ENCODE assay signal across 1 cellular context in the genomic region with DNA sequence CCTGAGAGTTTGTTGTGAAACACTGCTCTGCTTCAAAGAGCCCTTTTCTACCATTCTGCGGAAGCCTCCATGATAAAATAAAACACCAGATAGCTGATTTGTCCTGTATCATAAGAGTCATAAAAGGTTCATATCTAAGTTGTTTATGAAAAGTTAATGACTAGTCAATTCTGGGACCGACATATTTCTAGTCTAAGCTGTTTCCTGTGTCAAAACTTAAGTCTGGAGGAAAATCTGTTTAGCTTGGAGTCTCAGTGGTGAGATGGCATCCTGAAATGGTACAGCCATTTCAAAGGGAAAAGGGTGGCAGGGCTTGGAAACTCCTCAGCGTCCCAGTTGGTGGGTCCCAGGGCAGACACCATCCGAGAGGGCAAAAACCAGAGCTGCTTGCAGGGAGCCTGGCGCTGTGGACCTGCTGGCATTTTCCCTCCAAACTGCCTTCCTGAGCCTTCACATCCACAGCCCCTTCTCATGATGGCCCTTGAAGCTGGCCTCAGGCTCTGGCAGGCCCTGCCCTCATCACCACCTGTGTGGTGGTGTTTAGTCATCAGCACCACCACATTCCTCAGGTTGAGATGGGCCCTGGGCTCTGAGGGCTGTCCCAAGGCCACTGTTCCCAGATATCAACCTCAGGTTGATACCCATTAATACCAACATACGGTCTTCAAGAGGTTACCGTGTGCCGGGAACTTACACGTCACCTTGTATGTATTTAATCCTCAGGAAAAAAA.
TF ChIP-seq lines count a peak whose summit lies in the region.

No MANE protein-coding gene starts in this region.

TF ChIP-seq in HCT116, 20 proteins besides CTCF, POLR2A, EP300 and RAD21 (continued from another document):
- TF ChIP-seq, protein P1, sequence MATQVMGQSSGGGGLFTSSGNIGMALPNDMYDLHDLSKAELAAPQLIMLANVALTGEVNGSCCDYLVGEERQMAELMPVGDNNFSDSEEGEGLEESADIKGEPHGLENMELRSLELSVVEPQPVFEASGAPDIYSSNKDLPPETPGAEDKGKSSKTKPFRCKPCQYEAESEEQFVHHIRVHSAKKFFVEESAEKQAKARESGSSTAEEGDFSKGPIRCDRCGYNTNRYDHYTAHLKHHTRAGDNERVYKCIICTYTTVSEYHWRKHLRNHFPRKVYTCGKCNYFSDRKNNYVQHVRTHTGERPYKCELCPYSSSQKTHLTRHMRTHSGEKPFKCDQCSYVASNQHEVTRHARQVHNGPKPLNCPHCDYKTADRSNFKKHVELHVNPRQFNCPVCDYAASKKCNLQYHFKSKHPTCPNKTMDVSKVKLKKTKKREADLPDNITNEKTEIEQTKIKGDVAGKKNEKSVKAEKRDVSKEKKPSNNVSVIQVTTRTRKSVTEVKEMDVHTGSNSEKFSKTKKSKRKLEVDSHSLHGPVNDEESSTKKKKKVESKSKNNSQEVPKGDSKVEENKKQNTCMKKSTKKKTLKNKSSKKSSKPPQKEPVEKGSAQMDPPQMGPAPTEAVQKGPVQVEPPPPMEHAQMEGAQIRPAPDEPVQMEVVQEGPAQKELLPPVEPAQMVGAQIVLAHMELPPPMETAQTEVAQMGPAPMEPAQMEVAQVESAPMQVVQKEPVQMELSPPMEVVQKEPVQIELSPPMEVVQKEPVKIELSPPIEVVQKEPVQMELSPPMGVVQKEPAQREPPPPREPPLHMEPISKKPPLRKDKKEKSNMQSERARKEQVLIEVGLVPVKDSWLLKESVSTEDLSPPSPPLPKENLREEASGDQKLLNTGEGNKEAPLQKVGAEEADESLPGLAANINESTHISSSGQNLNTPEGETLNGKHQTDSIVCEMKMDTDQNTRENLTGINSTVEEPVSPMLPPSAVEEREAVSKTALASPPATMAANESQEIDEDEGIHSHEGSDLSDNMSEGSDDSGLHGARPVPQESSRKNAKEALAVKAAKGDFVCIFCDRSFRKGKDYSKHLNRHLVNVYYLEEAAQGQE (IDR thresholded peaks at IDR 0.05; ENCODE audit: low read depth): no peak
- TF ChIP-seq EGR1 (IDR thresholded peaks at IDR 0.05; ENCODE audit: low read depth) (no peak), EZH2phosphoT487 (IDR thresholded peaks at IDR 0.05; ENCODE audit: borderline replicate concordance) (no peak), ZNF274 (IDR thresholded peaks at IDR 0.05; ENCODE audit: low read depth, low read length) (no peak), YY1 (IDR thresholded peaks at IDR 0.05; ENCODE audit: extremely low read depth, insufficient replicate concordance, low read depth, low read length) (no peak), ELF1 (IDR thresholded peaks at IDR 0.05; ENCODE audit: borderline replicate concordance, low read depth) (no peak), SRF (IDR thresholded peaks at IDR 0.05; ENCODE audit: low read depth) (no peak), JUND (IDR thresholded peaks at IDR 0.05) (no peak), FOSL1 (IDR thresholded peaks at IDR 0.05; ENCODE audit: low read depth) (no peak), EZH2 (IDR thresholded peaks at IDR 0.05) (no peak), SIN3A (IDR thresholded peaks at IDR 0.05; ENCODE audit: low read depth) (no peak), TCF7L2 (IDR thresholded peaks at IDR 0.05; ENCODE audit: borderline replicate concordance, extremely low read depth, insufficient read depth, insufficient read length) (no peak), POLR2AphosphoS5 (IDR thresholded peaks at IDR 0.05; ENCODE audit: low read depth, low read length) (no peak)
- TF ChIP-seq, protein P2, sequence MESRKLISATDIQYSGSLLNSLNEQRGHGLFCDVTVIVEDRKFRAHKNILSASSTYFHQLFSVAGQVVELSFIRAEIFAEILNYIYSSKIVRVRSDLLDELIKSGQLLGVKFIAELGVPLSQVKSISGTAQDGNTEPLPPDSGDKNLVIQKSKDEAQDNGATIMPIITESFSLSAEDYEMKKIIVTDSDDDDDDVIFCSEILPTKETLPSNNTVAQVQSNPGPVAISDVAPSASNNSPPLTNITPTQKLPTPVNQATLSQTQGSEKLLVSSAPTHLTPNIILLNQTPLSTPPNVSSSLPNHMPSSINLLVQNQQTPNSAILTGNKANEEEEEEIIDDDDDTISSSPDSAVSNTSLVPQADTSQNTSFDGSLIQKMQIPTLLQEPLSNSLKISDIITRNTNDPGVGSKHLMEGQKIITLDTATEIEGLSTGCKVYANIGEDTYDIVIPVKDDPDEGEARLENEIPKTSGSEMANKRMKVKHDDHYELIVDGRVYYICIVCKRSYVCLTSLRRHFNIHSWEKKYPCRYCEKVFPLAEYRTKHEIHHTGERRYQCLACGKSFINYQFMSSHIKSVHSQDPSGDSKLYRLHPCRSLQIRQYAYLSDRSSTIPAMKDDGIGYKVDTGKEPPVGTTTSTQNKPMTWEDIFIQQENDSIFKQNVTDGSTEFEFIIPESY (IDR thresholded peaks at IDR 0.05; ENCODE audit: extremely low read depth, insufficient replicate concordance, low read length): no peak
- TF ChIP-seq, protein P3, sequence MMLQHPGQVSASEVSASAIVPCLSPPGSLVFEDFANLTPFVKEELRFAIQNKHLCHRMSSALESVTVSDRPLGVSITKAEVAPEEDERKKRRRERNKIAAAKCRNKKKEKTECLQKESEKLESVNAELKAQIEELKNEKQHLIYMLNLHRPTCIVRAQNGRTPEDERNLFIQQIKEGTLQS (IDR thresholded peaks at IDR 0.05): no peak
- TF ChIP-seq, protein P4, sequence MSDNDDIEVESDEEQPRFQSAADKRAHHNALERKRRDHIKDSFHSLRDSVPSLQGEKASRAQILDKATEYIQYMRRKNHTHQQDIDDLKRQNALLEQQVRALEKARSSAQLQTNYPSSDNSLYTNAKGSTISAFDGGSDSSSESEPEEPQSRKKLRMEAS (IDR thresholded peaks at IDR 0.05): no peak
